Comparison of ENCODE assay signal across 29 cellular contexts in the genomic region with DNA sequence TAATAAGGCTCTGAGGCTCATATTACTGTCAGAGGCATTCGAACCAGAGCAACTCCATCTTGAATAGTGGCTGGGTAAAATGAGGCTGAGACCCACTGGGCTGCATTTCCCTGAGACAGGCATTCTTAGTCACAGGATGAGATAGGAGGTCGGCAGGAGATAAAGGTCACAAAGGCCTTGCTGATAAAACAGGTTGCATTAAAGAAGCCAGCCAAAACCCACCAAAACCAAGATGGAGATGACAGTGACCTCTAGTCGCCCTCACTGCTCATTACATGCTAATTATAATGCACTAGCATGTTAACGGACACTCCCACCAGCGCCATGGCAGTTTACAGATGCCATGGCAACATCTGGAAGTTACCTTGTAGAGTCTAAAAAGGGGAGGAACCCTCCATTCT. TPM values are rescaled to one million over a fixed set of nuclear protein-coding genes. Genes with fewer than 3 reads are reported as not detected.
"Had no signal": no experiment of that assay in that cellular context is flagged by ENCODE, and none has a peak within 500 bp of the region (broad histone marks: within the 10 kb centered on the region; RNA-seq: fewer than 3 reads in every experiment).

No MANE protein-coding gene starts in this region.

- H3K4me2 ChIP-seq: SK-N-SH had no signal

- H3K36me3 ChIP-seq: brain microvascular endothelial cell, Peyer's patch, SJSA1 had no signal

- H3K9me3 ChIP-seq: Peyer's patch, SJSA1, SK-N-SH had no signal

- H3K27me3 ChIP-seq: brain microvascular endothelial cell, Peyer's patch, SJSA1 had no signal

- FAIRE-seq: TTC549 had no signal

- DNase-seq: activated CD4-positive, alpha-beta T cell treated with anti-CD3 and anti-CD28 coated beads, Interleukin-2, amount 10 ng/mL, durations not matched to agents 24 days and 14 days; activated CD4-positive, alpha-beta T cell treated with anti-CD3 and anti-CD28 coated beads, Interleukin-2, amount 50 U/mL, for 4 hours; activated CD8-positive, alpha-beta T cell treated with anti-CD3 and anti-CD28 coated beads for 36 hours; activated effector memory CD4-positive, alpha-beta T cell treated with anti-CD3 and anti-CD28 coated beads, Interleukin-2, amount 50 U/mL, for 16 hours; activated naive CD4-positive, alpha-beta T cell; activated naive CD4-positive, alpha-beta T cell treated with anti-CD3 and anti-CD28 coated beads, Interleukin-2, amount 50 U/mL, for 16 hours; activated naive CD8-positive, alpha-beta T cell treated with anti-CD3 and anti-CD28 coated beads for 36 hours; activated T-cell treated with anti-CD3 and anti-CD28 coated beads, Interleukin-2, amount 50 U/mL, for 1 hour; activated T-cell treated with anti-CD3 and anti-CD28 coated beads, Interleukin-2, amount 50 U/mL, for 72 hours; amniotic stem cell; aorta; brain microvascular endothelial cell; central memory CD4-positive, alpha-beta T cell; Karpas-422; KBM-7; NCI-H1092; NCI-H1436 treated with DMSO at 0.1 percent for 48 hours; NCI-H1694 treated with DMSO at 0.1 percent for 48 hours; NCI-H2029; NCI-H345; NCI-H524 treated with DMSO at 0.1 percent for 48 hours; Peyer's patch; RPMI8226; SHP77 treated with DMSO at 0.1 percent for 48 hours; SK-N-SH had no signal

- H3K27ac ChIP-seq: brain microvascular endothelial cell, Peyer's patch, SJSA1 had no signal

- H3K4me1 ChIP-seq: Peyer's patch, SJSA1 had no signal

- H3K4me3 ChIP-seq: Peyer's patch, SJSA1 had no signal

- H3K9ac ChIP-seq: SK-N-SH had no signal

RNA-seq across cellular contexts. Expression of a gene that starts 18.0 kb away (rescaled TPM):
- total RNA-seq: activated CD8-positive, alpha-beta memory T cell treated with anti-CD3 and anti-CD28 coated beads for 36 hours; activated CD8-positive, alpha-beta T cell treated with anti-CD3 and anti-CD28 coated beads for 36 hours; activated T-cell treated with anti-CD3 and anti-CD28 coated beads, Interleukin-2, amount 50 U/mL, for 72 hours; activated T-helper 17 cell treated with anti-CD3 and anti-CD28 coated beads, Interleukin-2, amount 50 U/mL, for 72 hours had no signal
